9 cellular contexts compared by ENCODE assay signal in the genomic region with DNA sequence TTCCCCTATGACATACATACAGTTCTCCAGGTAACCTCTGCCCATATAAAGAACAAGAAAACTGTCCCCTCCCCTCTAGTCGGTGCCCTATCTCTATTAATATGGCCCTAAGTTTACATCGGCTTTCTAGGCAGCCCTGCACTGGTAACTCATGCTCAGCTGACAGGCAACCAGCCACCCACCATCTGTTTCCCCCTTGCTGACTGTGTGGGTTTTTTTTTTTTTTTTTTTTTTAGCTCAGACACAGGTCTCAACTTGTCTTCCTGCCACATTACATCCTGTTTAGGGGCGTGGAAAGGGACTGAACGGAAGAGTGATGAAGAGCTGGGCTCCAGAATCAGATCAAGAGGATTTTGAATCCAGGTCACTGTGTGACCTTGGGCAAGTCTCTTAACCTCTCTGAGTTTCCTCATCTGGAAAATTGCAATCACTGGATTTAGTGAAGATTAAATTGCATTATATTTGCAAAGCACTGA. TPM values are rescaled to one million over a fixed set of nuclear protein-coding genes. Genes with fewer than 3 reads are reported as not detected.
DNase-seq lines count a peak whose midpoint lies in the region; ATAC-seq and TF ChIP-seq lines count a peak whose summit lies in the region.
"Had no signal": no experiment of that assay in that cellular context is flagged by ENCODE, and none has a peak within 500 bp of the region (broad histone marks: within the 10 kb centered on the region; RNA-seq: fewer than 3 reads in every experiment).

No MANE protein-coding gene starts in this region.

- peaks cover 95% of the 10 kb centered on the region for H4K20me1 ChIP-seq in OCI-LY3 (ENCODE audit: insufficient read depth, low read length)

- DNase-seq in DMS 273 (lab: John Stamatoyannopoulos, UW; ENCODE audit: unreplicated experiment) (peak; percentile 87), AG20443 (ENCODE audit: low spot score) (no peak), uterus (no peak)
- DNase-seq in activated naive CD4-positive, alpha-beta T cell treated with anti-CD3 and anti-CD28 coated beads, Interleukin-2, amount 10 ng/mL, durations not matched to agents 7 days and 5 days = peak; percentile 85
- DNase-seq in stimulated activated CD4-positive, alpha-beta T cell treated with anti-CD3 and anti-CD28 coated beads, Interleukin-15, amount 100 ng/mL, for 24 hours = peak; percentile 73

- peak overlapping the region; percentile 78 for H3K4me3 Mint-ChIP-seq in activated naive CD4-positive, alpha-beta T cell treated with anti-CD3 and anti-CD28 coated beads, Interleukin-2, amount 10 ng/mL, durations not matched to agents 7 days and 5 days
- H3K4me3 Mint-ChIP-seq: dendritic cell treated with granulocyte-macrophage colony-stimulating factor and Interleukin-4, amounts not matched to agents 40 ng/mL and 50 ng/mL, for 4 days had no signal

- H3K27me3 ChIP-seq in OCI-LY3 (ENCODE audit: low read depth, low read length) (no peaks in the 10 kb centered on the region), uterus (no peaks in the 10 kb centered on the region)

- intact Hi-C loops in uterus (cut with DNase I; ENCODE audit: low total_unique reads) = no loop called here

- H3K4me3 ChIP-seq in OCI-LY3 (ENCODE audit: low read length) (no peak overlapping the region; the same call in 1 of the 2 replicates), uterus (no peak overlapping the region)

- no peak overlapping the region for H2AFZ ChIP-seq in OCI-LY3 (ENCODE audit: low read depth, low read length)

- H3K27ac Mint-ChIP-seq in activated naive CD4-positive, alpha-beta T cell treated with anti-CD3 and anti-CD28 coated beads, Interleukin-2, amount 10 ng/mL, durations not matched to agents 7 days and 5 days = peak overlapping the region; percentile 99
- H3K27ac Mint-ChIP-seq: dendritic cell treated with granulocyte-macrophage colony-stimulating factor and Interleukin-4, amounts not matched to agents 40 ng/mL and 50 ng/mL, for 4 days had no signal

- CTCF ChIA-PET in activated naive CD4-positive, alpha-beta T cell treated with anti-CD3 and anti-CD28 coated beads, Interleukin-2, amount 10 ng/mL, durations not matched to agents 7 days and 5 days (lab: Charles Lee) = interaction anchor here (0.8 to 7.0 kb wide), 9 partner anchors 9 to 38 kb away, joined by 3 to 78 read pairs (median 4); partner anchors contain the start of genes LAPTM5 and MATN1

- H3K36me3 ChIP-seq in OCI-LY3 (replicated peaks; ENCODE audit: low read depth, low read length) = peaks cover 73% of the 10 kb centered on the region
- no peaks in the 10 kb centered on the region for H3K36me3 ChIP-seq in uterus

- peak overlapping the region; percentile 100 for H3K4me2 ChIP-seq in OCI-LY3 (ENCODE audit: low read length)

- peaks cover 2% of the 10 kb centered on the region for H3K9me3 Mint-ChIP-seq in activated naive CD4-positive, alpha-beta T cell treated with anti-CD3 and anti-CD28 coated beads, Interleukin-2, amount 10 ng/mL, durations not matched to agents 7 days and 5 days
- H3K9me3 Mint-ChIP-seq: dendritic cell treated with granulocyte-macrophage colony-stimulating factor and Interleukin-4, amounts not matched to agents 40 ng/mL and 50 ng/mL, for 4 days had no signal

- peaks cover 79% of the 10 kb centered on the region for H3K36me3 Mint-ChIP-seq in activated naive CD4-positive, alpha-beta T cell treated with anti-CD3 and anti-CD28 coated beads, Interleukin-2, amount 10 ng/mL, durations not matched to agents 7 days and 5 days

- no peak for TF ChIP-seq CTCF in OCI-LY3 (IDR thresholded peaks at IDR 0.05; ENCODE audit: low read depth, low read length)
- no peak for TF ChIP-seq CTCF in uterus (IDR thresholded peaks at IDR 0.05)

- H3K4me1 Mint-ChIP-seq in activated naive CD4-positive, alpha-beta T cell treated with anti-CD3 and anti-CD28 coated beads, Interleukin-2, amount 10 ng/mL, durations not matched to agents 7 days and 5 days = peaks cover 100% of the 10 kb centered on the region

- peak; percentile 25 for ATAC-seq in GM21619 (IDR thresholded peaks at IDR 0.05; ENCODE audit: unreplicated experiment)
- no peak for ATAC-seq in GM21360 (IDR thresholded peaks at IDR 0.05; ENCODE audit: unreplicated experiment)

- peaks cover 75% of the 10 kb centered on the region for H3K4me1 ChIP-seq in OCI-LY3 (ENCODE audit: low read length)
- H3K4me1 ChIP-seq in uterus = no peaks in the 10 kb centered on the region

- TF ChIP-seq POLR2A in uterus (IDR thresholded peaks at IDR 0.05) = no peak

- peak overlapping the region; percentile 24; the same call in 1 of the 2 replicates for H3K9ac ChIP-seq in OCI-LY3 (ENCODE audit: low read length)

- no peaks in the 10 kb centered on the region for H3K9me3 ChIP-seq in OCI-LY3 (ENCODE audit: insufficient read depth, low read length)
- no peaks in the 10 kb centered on the region for H3K9me3 ChIP-seq in uterus

- H3K27me3 Mint-ChIP-seq in activated naive CD4-positive, alpha-beta T cell treated with anti-CD3 and anti-CD28 coated beads, Interleukin-2, amount 10 ng/mL, durations not matched to agents 7 days and 5 days = no peaks in the 10 kb centered on the region
- H3K27me3 Mint-ChIP-seq: dendritic cell treated with granulocyte-macrophage colony-stimulating factor and Interleukin-4, amounts not matched to agents 40 ng/mL and 50 ng/mL, for 4 days had no signal

- H3K79me2 ChIP-seq in OCI-LY3 (ENCODE audit: low read length) = peaks cover 83% of the 10 kb centered on the region

- H3K27ac ChIP-seq in OCI-LY3 (ENCODE audit: low read length) (peak overlapping the region; percentile 99), uterus (no peak overlapping the region)

RNA-seq across cellular contexts. Expression of gene LAPTM5, which starts 14.0 kb away (rescaled TPM):
- 10 to 100 TPM in 3 of 4 donors, 1 to 10 TPM in 1; 6.1 to 76.8 (median 15.8) TPM for total RNA-seq in uterus

RNA-seq across cellular contexts. Expression of gene MATN1, which starts 20.2 kb away (rescaled TPM):
- 1 to 10 TPM in 1 of 4 donors, under 1 TPM in 1, not detected in 2; 0.46 to 1.7 TPM for total RNA-seq in uterus

Comparison
In these comparisons a context has a peak if more than half of its experiments do, and no peak if none do; other contexts are left out.
1. DNase-seq: peak in DMS 273 (single experiment), activated naive CD4-positive, alpha-beta T cell treated with anti-CD3 and anti-CD28 coated beads, Interleukin-2, amount 10 ng/mL, durations not matched to agents 7 days and 5 days (single experiment) and stimulated activated CD4-positive, alpha-beta T cell treated with anti-CD3 and anti-CD28 coated beads, Interleukin-15, amount 100 ng/mL, for 24 hours (single experiment); none in AG20443 (single experiment) and uterus (0 of 2).